ENCODE assay signal across 18 cellular contexts in the genomic region with DNA sequence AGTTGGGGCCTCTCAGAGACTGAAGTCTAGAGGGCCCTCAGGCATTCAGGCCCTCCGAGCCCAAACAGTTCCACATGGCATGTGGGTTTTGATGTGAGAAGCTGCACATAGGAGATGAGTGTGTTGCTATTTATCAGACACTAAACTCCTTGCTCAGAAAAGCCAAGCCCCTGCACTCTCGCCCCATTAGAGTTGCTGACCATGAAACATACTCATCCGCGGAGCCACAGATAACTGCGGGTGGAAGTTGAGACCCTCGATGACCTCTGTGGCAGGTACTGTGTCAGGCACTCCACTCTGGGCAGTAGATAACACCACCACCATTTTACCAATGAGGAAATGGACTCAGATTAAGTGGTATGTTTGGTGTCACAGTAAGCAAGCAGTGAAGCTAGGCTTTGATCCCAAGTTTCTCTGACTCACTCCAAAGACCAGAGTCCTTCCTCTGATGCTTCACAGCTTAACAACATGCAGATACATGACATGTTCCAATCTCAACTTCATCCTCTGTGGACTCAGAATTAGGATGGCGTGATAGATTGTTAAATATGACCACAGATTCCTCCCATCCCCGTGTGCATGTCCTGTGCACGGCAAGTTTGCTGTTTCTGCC.
A peak's percentile ranks its signal among the peaks of the same experiment; 100 is the strongest.
DNase-seq lines count a peak whose midpoint lies in the region; ATAC-seq and TF ChIP-seq lines count a peak whose summit lies in the region.
"Had no signal": no experiment of that assay in that cellular context is flagged by ENCODE, and none has a peak within 500 bp of the region (broad histone marks: within the 10 kb centered on the region; RNA-seq: fewer than 3 reads in every experiment).

No MANE protein-coding gene starts in this region.

- H3K36me3 ChIP-seq in smooth muscle cell (ENCODE audit: low read depth) = no peaks in the 10 kb centered on the region
- H3K36me3 ChIP-seq: right lobe of liver had no signal

- H2AFZ ChIP-seq in smooth muscle cell (ENCODE audit: low read depth) = no peak overlapping the region

- ATAC-seq in HG03439 (IDR thresholded peaks at IDR 0.05; ENCODE audit: unreplicated experiment) = no peak
- no peak for ATAC-seq in GM19395 (IDR thresholded peaks at IDR 0.05; ENCODE audit: unreplicated experiment)
- ATAC-seq: activated CD4-positive, CD25-positive, alpha-beta regulatory T cell treated with anti-CD3 and anti-CD28 coated beads, Interleukin-2, amount 50 U/mL, for 24 hours; activated CD8-positive, alpha-beta T cell treated with anti-CD3 and anti-CD28 coated beads, Interleukin-2, amount 10 ng/mL, durations not matched to agents 7 days and 5 days; activated T-cell treated with anti-CD3 and anti-CD28 coated beads, Interleukin-2, amount 50 U/mL, for 4 hours; CD8-positive, alpha-beta T cell had no signal

- no peaks in the 10 kb centered on the region for H3K9me3 Mint-ChIP-seq in HFFc6
- H3K9me3 Mint-ChIP-seq: activated naive CD4-positive, alpha-beta T cell treated with anti-CD3 and anti-CD28 coated beads for 36 hours; activated T-cell treated with anti-CD3 and anti-CD28 coated beads, Interleukin-2, amount 50 U/mL, for 4 hours; CD8-positive, alpha-beta T cell had no signal

- no peaks in the 10 kb centered on the region; the same call in 1 of the 2 replicates for H3K27me3 Mint-ChIP-seq in HFFc6 (ENCODE audit: insufficient read depth)

- no peaks in the 10 kb centered on the region for H3K79me2 ChIP-seq in smooth muscle cell (ENCODE audit: low read depth)

- no peaks in the 10 kb centered on the region for H3K9me3 ChIP-seq in smooth muscle cell (replicated peaks; ENCODE audit: low read depth)
- H3K9me3 ChIP-seq: right lobe of liver had no signal

- H3K27me3 ChIP-seq in smooth muscle cell (ENCODE audit: low read depth) = no peaks in the 10 kb centered on the region
- H3K27me3 ChIP-seq: right lobe of liver had no signal

- 45% methylated on average over 9 of the region's 9 CpGs for WGBS in smooth muscle cell (ENCODE audit: low lambda C conversion rate)

- TF ChIP-seq CTCF in smooth muscle cell (IDR thresholded peaks at IDR 0.05; ENCODE audit: borderline replicate concordance, insufficient read depth, poor library complexity, severe bottlenecking) (no peak), HFFc6 (IDR thresholded peaks at IDR 0.05) (no peak)

- H3K27ac Mint-ChIP-seq in HFFc6 = no peak overlapping the region
- H3K27ac Mint-ChIP-seq: activated CD8-positive, alpha-beta T cell treated with anti-CD3 and anti-CD28 coated beads, Interleukin-2, amount 10 ng/mL, durations not matched to agents 7 days and 5 days; activated naive CD4-positive, alpha-beta T cell treated with anti-CD3 and anti-CD28 coated beads for 36 hours; CD8-positive, alpha-beta T cell had no signal

- H3K9ac ChIP-seq in smooth muscle cell (ENCODE audit: low read depth) = no peak overlapping the region

- peak overlapping the region; percentile 50 for H3K27ac ChIP-seq in smooth muscle cell (ENCODE audit: low read depth)
- H3K27ac ChIP-seq: right lobe of liver had no signal

- H3K4me2 ChIP-seq in smooth muscle cell = no peak overlapping the region

- H3F3A ChIP-seq in smooth muscle cell (ENCODE audit: low read depth) = no peaks in the 10 kb centered on the region

- no peaks in the 10 kb centered on the region for H4K20me1 ChIP-seq in smooth muscle cell (ENCODE audit: low read depth)

- peaks cover 2% of the 10 kb centered on the region; the same call in 1 of the 2 replicates for H3K36me3 Mint-ChIP-seq in HFFc6 (ENCODE audit: low read depth)
- H3K36me3 Mint-ChIP-seq: CD8-positive, alpha-beta T cell had no signal

- H3K4me1 Mint-ChIP-seq in HFFc6 (ENCODE audit: low read depth) = peaks cover 22% of the 10 kb centered on the region

- no peak overlapping the region for H3K4me3 Mint-ChIP-seq in HFFc6
- H3K4me3 Mint-ChIP-seq: activated CD8-positive, alpha-beta T cell treated with anti-CD3 and anti-CD28 coated beads, Interleukin-2, amount 10 ng/mL, durations not matched to agents 7 days and 5 days; activated naive CD4-positive, alpha-beta T cell treated with anti-CD3 and anti-CD28 coated beads for 36 hours; activated T-cell treated with anti-CD3 and anti-CD28 coated beads, Interleukin-2, amount 50 U/mL, for 4 hours; CD8-positive, alpha-beta T cell had no signal

- no peak overlapping the region for H3K4me3 ChIP-seq in smooth muscle cell
- H3K4me3 ChIP-seq: right lobe of liver had no signal

- peaks cover 3% of the 10 kb centered on the region for H3K4me1 ChIP-seq in smooth muscle cell (ENCODE audit: low read depth)

- peak; percentile 52 for DNase-seq in EH (ENCODE audit: low read depth)
- DNase-seq in ecto neural progenitor cell (ENCODE audit: low spot score) = peak; percentile 36
- DNase-seq in islet precursor cell = peak; percentile 49
- no peak for DNase-seq in smooth muscle cell (lab: John Stamatoyannopoulos, UW; ENCODE audit: unreplicated experiment)
- no peak for DNase-seq in HFFc6
- no peak for DNase-seq in NCI-H1105 treated with DMSO at 0.1 percent for 48 hours (lab: John Stamatoyannopoulos, UW)
- DNase-seq: activated CD8-positive, alpha-beta T cell treated with anti-CD3 and anti-CD28 coated beads, Interleukin-2, amount 10 ng/mL, durations not matched to agents 7 days and 5 days; activated naive CD4-positive, alpha-beta T cell treated with anti-CD3 and anti-CD28 coated beads for 36 hours; activated T-cell treated with anti-CD3 and anti-CD28 coated beads, Interleukin-2, amount 50 U/mL, for 4 hours; anterior cingulate cortex; CD8-positive, alpha-beta T cell; Kasumi-1; NCI-H2107; NCI-H524 treated with DMSO at 0.1 percent for 48 hours; right lobe of liver had no signal

Comparison
In these comparisons a context has a peak if more than half of its experiments do, and no peak if none do; other contexts are left out.
1. DNase-seq: peak in EH (single experiment), ecto neural progenitor cell (single experiment) and islet precursor cell (single experiment); none in smooth muscle cell (single experiment), HFFc6 (single experiment) and NCI-H1105 treated with DMSO at 0.1 percent for 48 hours (single experiment).